Comparison of ENCODE assay signal across 18 cellular contexts in genomic region chr5:71564884-71565283, GRCh38. TPM values are rescaled to one million over a fixed set of nuclear protein-coding genes. Genes with fewer than 3 reads are reported as not detected.
DNase-seq lines count a peak whose midpoint lies in the region; ATAC-seq, FAIRE-seq and TF ChIP-seq lines count a peak whose summit lies in the region.
"Had no signal": no experiment of that assay in that cellular context is flagged by ENCODE, and none has a peak within 500 bp of the region (broad histone marks: within the 10 kb centered on the region; RNA-seq: fewer than 3 reads in every experiment).

No MANE protein-coding gene starts in this region.

- H3K4me3 ChIP-seq in HepG2 (replicated peaks in 1 of 3; ENCODE audit: insufficient read depth in 1 of 3, low read depth in 2 of 3, low read length in 3 of 3) (no peak overlapping the region), right lobe of liver (no peak overlapping the region), KMS-11 (IDR thresholded peaks at IDR 0.05; ENCODE audit: insufficient read depth, low read depth, low read length) (no peak overlapping the region), psoas muscle (no peak overlapping the region)
- H3K4me3 ChIP-seq: HAP-1, Peyer's patch, SJSA1 had no signal

- H3K36me3 ChIP-seq in HepG2 (replicated peaks in 1 of 2; ENCODE audit: control insufficient read depth in 1 of 2, insufficient read depth in 2 of 2, low read length in 2 of 2) (peaks cover 12 to 22% of the 10 kb centered on the region in 2 experiments), right lobe of liver (peaks cover 0 to 34% (median 7%) of the 10 kb centered on the region in 4 donors), KMS-11 (ENCODE audit: insufficient read depth) (no peaks in the 10 kb centered on the region; the same call in 1 of the 2 replicates), psoas muscle (ENCODE audit: insufficient read depth in 1 of 2, low read depth in 1 of 2) (peaks cover 9 to 77% of the 10 kb centered on the region in 2 donors)

- POLR2A ChIA-PET in HepG2 (lab: Yijun Ruan, JAX), result no interaction called here

- CTCF ChIA-PET in HepG2 (lab: Yijun Ruan, JAX; ENCODE audit: low intra/inter-chr PET ratio, low total read pairs), result no interaction called here

- no peak for FAIRE-seq in HepG2 (lab: Jason Lieb, UNC)
- FAIRE-seq: A204.1 had no signal

- intact Hi-C loops in HepG2 (cut with micrococcal nuclease; ENCODE audit: unreplicated experiment) (no loop called here), right lobe of liver (cut with DNase I) (no loop called here), psoas muscle (cut with DNase I) (no loop called here)

- no peaks in the 10 kb centered on the region for H3K79me2 ChIP-seq in HepG2 (ENCODE audit: insufficient read depth, low read length)
- no peaks in the 10 kb centered on the region for H3K79me2 ChIP-seq in KMS-11 (ENCODE audit: insufficient read depth, low read depth)

- H3K9me3 ChIP-seq in HepG2 (ENCODE audit: low read length) (no peaks in the 10 kb centered on the region), right lobe of liver (no peaks in the 10 kb centered on the region), psoas muscle (no peaks in the 10 kb centered on the region)
- H3K9me3 ChIP-seq: HAP-1, Peyer's patch, SJSA1 had no signal

- no TSS peak for BruUV-seq in HepG2 (replicated peaks; lab: Mats Ljungman, UMichigan)

- TF ChIP-seq CTCF in HepG2 (CRISPR knock-in tag; IDR thresholded peaks at IDR 0.05), result no peak
- TF ChIP-seq CTCF in right lobe of liver (IDR thresholded peaks at IDR 0.05), result no peak
- TF ChIP-seq CTCF in KMS-11 (conservative IDR thresholded peaks at IDR 0.05; ENCODE audit: low read depth, low read length), result no peak
- no peak for TF ChIP-seq CTCF in psoas muscle (IDR thresholded peaks at IDR 0.05)

- H3K9ac ChIP-seq in HepG2 (ENCODE audit: insufficient read depth, low read depth, low read length) (no peak overlapping the region), KMS-11 (no peak overlapping the region)

- no peak for ATAC-seq in HepG2
- no peak for ATAC-seq in right lobe of liver
- ATAC-seq in psoas muscle, result no peak
- ATAC-seq in GM19463 (IDR thresholded peaks at IDR 0.05; ENCODE audit: unreplicated experiment), result no peak

- no peak overlapping the region for H2AFZ ChIP-seq in HepG2 (ENCODE audit: low read length)
- H2AFZ ChIP-seq in KMS-11 (ENCODE audit: low read depth), result no peak overlapping the region

- no peaks in the 10 kb centered on the region for H3K4me1 ChIP-seq in HepG2 (ENCODE audit: insufficient read depth, low read length)
- no peaks in the 10 kb centered on the region for H3K4me1 ChIP-seq in right lobe of liver
- H3K4me1 ChIP-seq in KMS-11 (ENCODE audit: low read depth, poor library complexity, severe bottlenecking), result peaks cover 16% of the 10 kb centered on the region
- H3K4me1 ChIP-seq in psoas muscle, result no peaks in the 10 kb centered on the region
- H3K4me1 ChIP-seq: HAP-1, Peyer's patch had no signal

- H3K4me2 ChIP-seq in HepG2 (ENCODE audit: low read depth, low read length) (no peak overlapping the region), KMS-11 (0 out of 2 replicates have a peak overlapping the region, but pooled peaks have one; percentile 13)

- TF ChIP-seq RAD21 in HepG2 (CRISPR knock-in tag; IDR thresholded peaks at IDR 0.05), result no peak

- TF ChIP-seq EP300 in HepG2 (IDR thresholded peaks at IDR 0.05; ENCODE audit: low read depth in 2 of 2, low read length in 2 of 2) (no peak), HepG2 (CRISPR knock-in tag; IDR thresholded peaks at IDR 0.05; ENCODE audit: borderline replicate concordance) (no peak)

- no peak for DNase-seq in HepG2 (ENCODE audit: low spot score)
- no peak for DNase-seq in right lobe of liver
- peak; percentile 4 for DNase-seq in fibroblast of peridontal ligament (ENCODE audit: extremely low read depth)
- DNase-seq in psoas muscle, result no peak
- no peak for DNase-seq in NCI-H1048 (lab: John Stamatoyannopoulos, UW)
- DNase-seq in ureter (ENCODE audit: low spot score), result no peak
- DNase-seq: CD8-positive, alpha-beta memory T cell; DMS79; NCI-H1105; NCI-H1694 treated with DMSO at 0.1 percent for 48 hours; NK-92 treated with Interleukin-12 subunit alpha and Interleukin-12 subunit beta, amount 100 ng/mL, for 24 hours; Peyer's patch had no signal

- TF ChIP-seq POLR2A in HepG2 (IDR thresholded peaks at IDR 0.05; ENCODE audit: insufficient read depth in 1 of 2, low read depth in 2 of 2, low read length in 2 of 2) (no peak), right lobe of liver (IDR thresholded peaks at IDR 0.05) (no peak)

- H3K27me3 ChIP-seq in HepG2 (ENCODE audit: control insufficient read depth in 1 of 2, insufficient read depth in 2 of 2, low read length in 2 of 2) (no peaks in the 10 kb centered on the region), right lobe of liver (no peaks in the 10 kb centered on the region), KMS-11 (ENCODE audit: insufficient read depth, low read depth) (no peaks in the 10 kb centered on the region), psoas muscle (ENCODE audit: insufficient read depth in 3 of 3, low read length in 2 of 3) (no peaks in the 10 kb centered on the region)
- H3K27me3 ChIP-seq: Peyer's patch, SJSA1 had no signal

- H4K20me1 ChIP-seq in HepG2 (ENCODE audit: insufficient read depth, low read length), result no peaks in the 10 kb centered on the region
- H4K20me1 ChIP-seq in KMS-11 (ENCODE audit: insufficient read depth), result no peaks in the 10 kb centered on the region

- in situ Hi-C loops in HepG2 (cut with HindIII; ENCODE audit: extremely low pct_ligation_motif_present, low pct_unique_long_range_greater_than_20kb), result no loop called here

- no peak overlapping the region for H3K27ac ChIP-seq in HepG2 (ENCODE audit: extremely low read length, insufficient read depth, low read length)
- H3K27ac ChIP-seq in right lobe of liver, result no peak overlapping the region
- peak overlapping the region; percentile 7; the same call in 1 of the 2 replicates for H3K27ac ChIP-seq in KMS-11
- H3K27ac ChIP-seq in psoas muscle, result no peak overlapping the region
- H3K27ac ChIP-seq: HL-60, Peyer's patch, SJSA1 had no signal

TF ChIP-seq in HepG2, 621 proteins besides CTCF, POLR2A, EP300 and RAD21:
- TF ChIP-seq SNAPC5 (CRISPR knock-in tag; IDR thresholded peaks at IDR 0.05; ENCODE audit: borderline replicate concordance) (no peak), MAFK (conservative IDR thresholded peaks at IDR 0.05 in 1 of 2, IDR thresholded peaks at IDR 0.05 in 1 of 2; ENCODE audit: low read length in 2 of 2) (peak; percentile 9 to 35; a peak in 2 of 4 replicates)

RNA-seq across cellular contexts. Expression of gene MCCC2, which starts 22.3 kb away (rescaled TPM):
- 83.6 and 133 TPM in 2 replicates for total RNA-seq in HepG2 (2016; rRNA removed; fragmentation: Illumina TruSeq; extraction: Trizol)
- 24.8 and 30.9 TPM in 2 replicates for total RNA-seq in HepG2 (2016; cell fraction: cytosol; rRNA removed; fragmentation: Illumina TruSeq; extraction: Trizol; ENCODE audit: low read depth)
- total RNA-seq in HepG2 (2016; cell fraction: insoluble cytoplasmic fraction; rRNA removed; fragmentation: Illumina TruSeq; extraction: Trizol), result 84.7 and 137 TPM in 2 replicates
- total RNA-seq in HepG2 (2016; cell fraction: membrane; rRNA removed; fragmentation: Illumina TruSeq; extraction: Trizol), result 22.2 and 22.3 TPM in 2 replicates
- 69.6 and 75.6 TPM in 2 replicates for total RNA-seq in HepG2 (2016; cell fraction: nucleus; rRNA removed; fragmentation: Illumina TruSeq; extraction: Trizol)
- polyA plus RNA-seq in HepG2 (2011; rRNA removed), result 32.4 and 44.8 TPM in 2 replicates
- 31.6 and 38.6 TPM in 2 replicates for polyA plus RNA-seq in HepG2 (2011; cell fraction: cytosol; rRNA removed)
- polyA plus RNA-seq in HepG2 (2011; cell fraction: nucleus; rRNA removed), result 17.7 and 21.6 TPM in 2 replicates
- polyA plus RNA-seq in HepG2 (2012), result 25.9 and 42.8 TPM in 2 replicates
- 4.7 and 4.9 TPM in 2 replicates for polyA plus RNA-seq in HepG2 (2016; cell fraction: cytosol; fragmentation: Illumina TruSeq; extraction: Trizol; ENCODE audit: low read depth)
- 118 and 138 TPM in 2 replicates for polyA plus RNA-seq in HepG2 (2016; cell fraction: insoluble cytoplasmic fraction; fragmentation: Illumina TruSeq; extraction: Trizol; ENCODE audit: low read depth)
- 15.6 and 18.9 TPM in 2 replicates for polyA plus RNA-seq in HepG2 (2016; cell fraction: membrane; fragmentation: Illumina TruSeq; extraction: Trizol; ENCODE audit: low read depth)
- polyA plus RNA-seq in HepG2 (2016; cell fraction: nucleus; fragmentation: Illumina TruSeq; extraction: Trizol; ENCODE audit: insufficient read depth, low read depth), result 71.0 and 84.2 TPM in 2 replicates
- 33.1 and 37.3 TPM in 2 replicates for polyA minus RNA-seq in HepG2 (2011; rRNA and poly(A)+ RNA removed; ENCODE audit: low replicate concordance)
- 43.3 and 45.1 TPM in 2 replicates for polyA minus RNA-seq in HepG2 (2011; cell fraction: cytosol; rRNA and poly(A)+ RNA removed)
- polyA minus RNA-seq in HepG2 (2011; cell fraction: nucleus; rRNA and poly(A)+ RNA removed), result 39.3 and 44.4 TPM in 2 replicates
- total RNA-seq in right lobe of liver, result 10 to 100 TPM; 70.4 to 92.7 (median 81.0) TPM
- 10 to 100 TPM; 34.5 to 44.0 (median 40.8) TPM for total RNA-seq in psoas muscle
- 10 to 100 TPM; 24.8 to 40.2 (median 27.4) TPM for polyA plus RNA-seq in psoas muscle
- 126 TPM for total RNA-seq in ureter
